ENCODE assay signal across 11 cellular contexts in the genomic region with DNA sequence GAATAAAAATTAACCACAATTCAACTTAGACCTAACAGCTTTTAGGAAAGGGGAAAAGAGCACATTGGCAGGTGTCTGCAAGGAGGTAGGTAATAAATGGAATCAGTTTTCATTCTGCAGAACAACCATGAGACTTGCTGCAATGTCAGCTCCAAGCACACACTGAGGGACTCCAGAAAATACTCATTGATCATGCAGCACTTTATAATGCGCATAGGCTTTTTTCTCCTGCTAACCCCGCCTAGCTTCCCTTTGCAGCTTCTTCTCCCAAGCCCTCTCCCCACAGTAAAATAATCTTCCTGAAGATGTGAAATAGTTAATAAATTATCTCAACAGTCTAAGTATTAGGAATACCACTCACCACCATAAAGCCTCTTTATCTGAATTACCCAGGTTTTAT. TPM values are rescaled to one million over a fixed set of nuclear protein-coding genes. Genes with fewer than 3 reads are reported as not detected.
DNase-seq lines count a peak whose midpoint lies in the region; ATAC-seq and TF ChIP-seq lines count a peak whose summit lies in the region.
"Had no signal": no experiment of that assay in that cellular context is flagged by ENCODE, and none has a peak within 500 bp of the region (broad histone marks: within the 10 kb centered on the region; RNA-seq: fewer than 3 reads in every experiment).

No MANE protein-coding gene starts in this region.

- peak overlapping the region; percentile 71 for H3K4me3 Mint-ChIP-seq in stimulated activated naive CD8-positive, alpha-beta T cell treated with anti-CD3 and anti-CD28 coated beads, Interleukin-15, Interleukin-2, amounts not matched to agents 100 ng/mL and 50 ng/mL, for 24 hours
- no peak overlapping the region for H3K4me3 Mint-ChIP-seq in activated T-helper 17 cell treated with anti-CD3 and anti-CD28 coated beads, Interleukin-2, amount 50 U/mL, for 72 hours

- TF ChIP-seq CTCF in omental fat pad (IDR thresholded peaks at IDR 0.05), result no peak

- ATAC-seq in stimulated activated naive CD8-positive, alpha-beta T cell treated with anti-CD3 and anti-CD28 coated beads, Interleukin-15, Interleukin-2, amounts not matched to agents 100 U/mL and 50 U/mL, for 24 hours, result no peak
- ATAC-seq in activated T-helper 17 cell treated with anti-CD3 and anti-CD28 coated beads, Interleukin-2, amount 50 U/mL, for 72 hours (replicated peaks), result no peak
- ATAC-seq in HG03521 (IDR thresholded peaks at IDR 0.05; ENCODE audit: unreplicated experiment) (no peak), omental fat pad (ENCODE audit: low FRiP score) (no peak), GM18511 (IDR thresholded peaks at IDR 0.05; ENCODE audit: unreplicated experiment) (no peak)

- peak overlapping the region; percentile 83 for H3K27ac Mint-ChIP-seq in stimulated activated naive CD8-positive, alpha-beta T cell treated with anti-CD3 and anti-CD28 coated beads, Interleukin-15, Interleukin-2, amounts not matched to agents 100 ng/mL and 50 ng/mL, for 24 hours
- peak overlapping the region; percentile 67 for H3K27ac Mint-ChIP-seq in activated T-helper 17 cell treated with anti-CD3 and anti-CD28 coated beads, Interleukin-2, amount 50 U/mL, for 72 hours
- H3K27ac Mint-ChIP-seq: IgD-negative memory B cell had no signal

- H3K4me1 Mint-ChIP-seq in stimulated activated naive CD8-positive, alpha-beta T cell treated with anti-CD3 and anti-CD28 coated beads, Interleukin-15, Interleukin-2, amounts not matched to agents 100 ng/mL and 50 ng/mL, for 24 hours (ENCODE audit: low read depth), result peaks cover 55% of the 10 kb centered on the region
- peaks cover 7% of the 10 kb centered on the region for H3K4me1 Mint-ChIP-seq in activated T-helper 17 cell treated with anti-CD3 and anti-CD28 coated beads, Interleukin-2, amount 50 U/mL, for 72 hours

- H3K9me3 Mint-ChIP-seq in stimulated activated naive CD8-positive, alpha-beta T cell treated with anti-CD3 and anti-CD28 coated beads, Interleukin-15, Interleukin-2, amounts not matched to agents 100 ng/mL and 50 ng/mL, for 24 hours, result no peaks in the 10 kb centered on the region
- H3K9me3 Mint-ChIP-seq in activated T-helper 17 cell treated with anti-CD3 and anti-CD28 coated beads, Interleukin-2, amount 50 U/mL, for 72 hours, result no peaks in the 10 kb centered on the region
- H3K9me3 Mint-ChIP-seq: IgD-negative memory B cell had no signal

- no peaks in the 10 kb centered on the region for H3K27me3 Mint-ChIP-seq in stimulated activated naive CD8-positive, alpha-beta T cell treated with anti-CD3 and anti-CD28 coated beads, Interleukin-15, Interleukin-2, amounts not matched to agents 100 ng/mL and 50 ng/mL, for 24 hours
- H3K27me3 Mint-ChIP-seq in activated T-helper 17 cell treated with anti-CD3 and anti-CD28 coated beads, Interleukin-2, amount 50 U/mL, for 72 hours, result no peaks in the 10 kb centered on the region
- H3K27me3 Mint-ChIP-seq: IgD-negative memory B cell had no signal

- peaks cover 28% of the 10 kb centered on the region for H3K36me3 Mint-ChIP-seq in stimulated activated naive CD8-positive, alpha-beta T cell treated with anti-CD3 and anti-CD28 coated beads, Interleukin-15, Interleukin-2, amounts not matched to agents 100 ng/mL and 50 ng/mL, for 24 hours (ENCODE audit: low read depth)
- H3K36me3 Mint-ChIP-seq in activated T-helper 17 cell treated with anti-CD3 and anti-CD28 coated beads, Interleukin-2, amount 50 U/mL, for 72 hours (ENCODE audit: low read depth), result peaks cover 28% of the 10 kb centered on the region

- no peak for DNase-seq in stimulated activated naive CD8-positive, alpha-beta T cell treated with anti-CD3 and anti-CD28 coated beads, Interleukin-15, Interleukin-2, amounts not matched to agents 100 U/mL and 50 U/mL, for 24 hours
- DNase-seq in left kidney (ENCODE audit: low read depth, low spot score), result peak; percentile 4
- DNase-seq in omental fat pad (ENCODE audit: low spot score), result no peak
- DNase-seq in DMS 273 (lab: John Stamatoyannopoulos, UW; ENCODE audit: unreplicated experiment), result no peak
- DNase-seq: GF-D8, Peyer's patch had no signal

RNA-seq across cellular contexts. Expression of a gene that starts 36.9 kb away (rescaled TPM):
- 10 to 100 TPM; 46.7 to 70.7 TPM for total RNA-seq in activated T-helper 17 cell treated with anti-CD3 and anti-CD28 coated beads, Interleukin-2, amount 50 U/mL, for 72 hours
- total RNA-seq in omental fat pad, result 10 to 100 TPM; 56.2 to 80.2 (median 60.2) TPM
